In genomic region chr16:85188822-85189672, GRCh38 we compare ENCODE assay signal across 21 cellular contexts.
DNase-seq lines count a peak whose midpoint lies in the region; ATAC-seq, FAIRE-seq and TF ChIP-seq lines count a peak whose summit lies in the region.
"Had no signal": no experiment of that assay in that cellular context is flagged by ENCODE, and none has a peak within 500 bp of the region (broad histone marks: within the 10 kb centered on the region; RNA-seq: fewer than 3 reads in every experiment).

No MANE protein-coding gene starts in this region.

- no TSS peak for BruUV-seq in endothelial cell of umbilical vein (replicated peaks; lab: Mats Ljungman, UMichigan)

- no peak overlapping the region for H2BK12ac ChIP-seq in mesenchymal stem cell (ENCODE audit: low read length in 2 of 2)

- H3K4me3 Mint-ChIP-seq in CD8-positive, alpha-beta memory T cell: no peak overlapping the region
- H3K4me3 Mint-ChIP-seq: H9 had no signal

- no peak overlapping the region for H2BK120ac ChIP-seq in mesenchymal stem cell (ENCODE audit: low read depth, low read length)

- peak overlapping the region; percentile 8 for H3K27ac ChIP-seq in CD8-positive, alpha-beta memory T cell (ENCODE audit: low read depth, low read length)
- no peak overlapping the region for H3K27ac ChIP-seq in endothelial cell of umbilical vein (ENCODE audit: insufficient read depth, low read depth, low read length)
- no peak overlapping the region for H3K27ac ChIP-seq in mesenchymal stem cell (ENCODE audit: low read length, poor library complexity, severe bottlenecking)
- H3K27ac ChIP-seq: A549, C4-2B, RWPE1, SJCRH30 had no signal

- no peaks in the 10 kb centered on the region for H3K36me3 ChIP-seq in CD8-positive, alpha-beta memory T cell (ENCODE audit: insufficient read depth, low read length)
- peaks cover 24% of the 10 kb centered on the region for H3K36me3 ChIP-seq in NT2/D1 (ENCODE audit: insufficient read depth, insufficient read length, low read length)
- peaks cover 0 to 2% of the 10 kb centered on the region in 2 experiments for H3K36me3 ChIP-seq in endothelial cell of umbilical vein (ENCODE audit: control insufficient read depth in 2 of 2, extremely low read depth in 1 of 2, insufficient read depth in 2 of 2, low read length in 2 of 2)
- peaks cover 16 to 18% of the 10 kb centered on the region in 2 experiments for H3K36me3 ChIP-seq in mesenchymal stem cell (ENCODE audit: control insufficient read depth in 1 of 2, insufficient read depth in 2 of 2, low read depth in 1 of 2, low read length in 2 of 2)

- no peaks in the 10 kb centered on the region for H3K79me2 ChIP-seq in endothelial cell of umbilical vein (ENCODE audit: control insufficient read depth, insufficient read depth, low read length)

- H3K4ac ChIP-seq in mesenchymal stem cell (ENCODE audit: low read depth in 1 of 2, low read length in 2 of 2): no peak overlapping the region

- H4K91ac ChIP-seq in mesenchymal stem cell (ENCODE audit: low read length): no peak overlapping the region

- DNase-seq in CD8-positive, alpha-beta memory T cell: no peak
- no peak for DNase-seq in NT2/D1 (ENCODE audit: low read depth, low spot score)
- DNase-seq in endothelial cell of umbilical vein (ENCODE audit: low read depth, low spot score): peak; percentile 76
- peak; percentile 54 for DNase-seq in mesenchymal stem cell
- no peak for DNase-seq in NCI-H748 treated with DMSO at 0.1 percent for 48 hours (lab: John Stamatoyannopoulos, UW)
- DNase-seq in GM19239 (ENCODE audit: insufficient read length, low spot score): no peak
- DNase-seq: COR-L47, DMS53, H9, KBM-7, NCI-H1048, NCI-H146, NCI-H2081 treated with DMSO at 0.1 percent for 48 hours, NCI-H446, NCI-H774, SJCRH30 had no signal

- no peak overlapping the region for H2AK5ac ChIP-seq in mesenchymal stem cell (ENCODE audit: low read length, severe bottlenecking)

- H3K9ac ChIP-seq in NT2/D1 (ENCODE audit: insufficient read length, low read depth): peak overlapping the region; percentile 36
- H3K9ac ChIP-seq in endothelial cell of umbilical vein (replicated peaks; ENCODE audit: extremely low read depth, insufficient read depth, low read length): no peak overlapping the region
- H3K9ac ChIP-seq in mesenchymal stem cell (ENCODE audit: low read length): no peak overlapping the region

- intact Hi-C loops in endothelial cell of umbilical vein (cut with micrococcal nuclease): no loop called here

- H3K4me1 ChIP-seq in CD8-positive, alpha-beta memory T cell (ENCODE audit: insufficient read depth, low read length): no peaks in the 10 kb centered on the region
- peaks cover 4% of the 10 kb centered on the region for H3K4me1 ChIP-seq in NT2/D1 (ENCODE audit: insufficient read depth, insufficient read length)
- no peaks in the 10 kb centered on the region for H3K4me1 ChIP-seq in endothelial cell of umbilical vein (ENCODE audit: control insufficient read depth, extremely low read depth, insufficient read depth, low read length)
- H3K4me1 ChIP-seq in mesenchymal stem cell (ENCODE audit: control insufficient read depth, insufficient read depth, low read depth, low read length): peaks cover 15% of the 10 kb centered on the region
- H3K4me1 ChIP-seq: A549 had no signal

- no peak overlapping the region for H2AFZ ChIP-seq in endothelial cell of umbilical vein (ENCODE audit: low read depth, low read length)
- H2AFZ ChIP-seq in mesenchymal stem cell (ENCODE audit: low read depth, low read length): no peak overlapping the region

- H4K20me1 ChIP-seq in endothelial cell of umbilical vein (replicated peaks; ENCODE audit: control insufficient read depth, extremely low read depth, insufficient read depth, low read length): no peaks in the 10 kb centered on the region

- no peak for TF ChIP-seq POLR2A in endothelial cell of umbilical vein (IDR thresholded peaks at IDR 0.05; ENCODE audit: low read depth, low read length)

- no peak overlapping the region for H2BK5ac ChIP-seq in mesenchymal stem cell (ENCODE audit: low read depth, low read length, poor library complexity, severe bottlenecking)

- no peak overlapping the region for H3K14ac ChIP-seq in mesenchymal stem cell (ENCODE audit: low read length in 2 of 2)

- H3K4me3 ChIP-seq in CD8-positive, alpha-beta memory T cell (ENCODE audit: low read length): no peak overlapping the region
- H3K4me3 ChIP-seq in NT2/D1 (ENCODE audit: insufficient read length, low read depth) (no peak overlapping the region), endothelial cell of umbilical vein (replicated peaks in 1 of 3; ENCODE audit: insufficient read depth in 1 of 3, low read depth in 1 of 3, low read length in 3 of 3) (no peak overlapping the region), mesenchymal stem cell (ENCODE audit: insufficient read depth in 1 of 2, low read depth in 1 of 2, low read length in 2 of 2) (no peak overlapping the region)
- H3K4me3 ChIP-seq: A549, SJCRH30 had no signal

- ATAC-seq in GM19324 (IDR thresholded peaks at IDR 0.05; ENCODE audit: low FRiP score, unreplicated experiment) (no peak), GM21619 (IDR thresholded peaks at IDR 0.05; ENCODE audit: unreplicated experiment) (no peak)
- ATAC-seq: A549 had no signal

- H3K18ac ChIP-seq in mesenchymal stem cell (ENCODE audit: low read depth in 1 of 2, low read length in 2 of 2): no peak overlapping the region

- no peak overlapping the region for H2BK15ac ChIP-seq in mesenchymal stem cell (ENCODE audit: low read depth, poor library complexity, severe bottlenecking)

- no peaks in the 10 kb centered on the region for H3K9me1 ChIP-seq in endothelial cell of umbilical vein (replicated peaks; ENCODE audit: control insufficient read depth, extremely low read depth, insufficient read depth, low read length)

- H3K27me3 ChIP-seq in CD8-positive, alpha-beta memory T cell (ENCODE audit: insufficient read depth, low read length, poor library complexity, severe bottlenecking): no peaks in the 10 kb centered on the region
- H3K27me3 ChIP-seq in NT2/D1 (ENCODE audit: insufficient read depth, insufficient read length) (no peaks in the 10 kb centered on the region), endothelial cell of umbilical vein (ENCODE audit: control insufficient read depth in 2 of 2, insufficient read depth in 2 of 2, low read length in 2 of 2) (no peaks in the 10 kb centered on the region), mesenchymal stem cell (ENCODE audit: control insufficient read depth in 1 of 2, insufficient read depth in 1 of 2, low read length in 2 of 2) (no peaks in the 10 kb centered on the region)
- H3K27me3 ChIP-seq: SJCRH30 had no signal

- FAIRE-seq in endothelial cell of umbilical vein (lab: Jason Lieb, UNC): peak; percentile 52
- FAIRE-seq in GM19239 (lab: Jason Lieb, UNC): no peak
- FAIRE-seq: A549 had no signal

- H3K4me1 Mint-ChIP-seq in CD8-positive, alpha-beta memory T cell: no peaks in the 10 kb centered on the region

- no peak overlapping the region for H3K27ac Mint-ChIP-seq in CD8-positive, alpha-beta memory T cell

- no peak overlapping the region for H4K8ac ChIP-seq in mesenchymal stem cell (ENCODE audit: low read length)

- peaks cover 0 to 6% (median 0%) of the 10 kb centered on the region in 3 donors for H3K36me3 Mint-ChIP-seq in CD8-positive, alpha-beta memory T cell

- peaks cover 15 to 24% (median 20%) of the 10 kb centered on the region in 5 donors for H3K9me3 Mint-ChIP-seq in CD8-positive, alpha-beta memory T cell

- H3K4me2 ChIP-seq in endothelial cell of umbilical vein (ENCODE audit: insufficient read depth, low read length) (no peak overlapping the region), mesenchymal stem cell (ENCODE audit: low read length, poor library complexity, severe bottlenecking) (no peak overlapping the region)
- H3K4me2 ChIP-seq: A549 had no signal

- CTCF ChIA-PET in CD8-positive, alpha-beta memory T cell (lab: Charles Lee): no interaction called here
- CTCF ChIA-PET in endothelial cell of umbilical vein (lab: Charles Lee): interaction anchor here (1.0 to 1.9 kb wide), 4 partner anchors 15 to 74 kb away, joined by 3 to 7 read pairs (median 5); no protein-coding TSS in a partner anchor

- POLR2A ChIA-PET in CD8-positive, alpha-beta memory T cell (lab: Charles Lee): no interaction called here
- POLR2A ChIA-PET in endothelial cell of umbilical vein (lab: Charles Lee): interaction anchor here (0.9 kb wide), 1 partner anchor 31 kb away, joined by 3 read pairs; no protein-coding TSS in a partner anchor

- peaks cover 11 to 19% of the 10 kb centered on the region in 2 donors for H3K27me3 Mint-ChIP-seq in CD8-positive, alpha-beta memory T cell

- TF ChIP-seq CTCF in endothelial cell of umbilical vein (IDR thresholded peaks at IDR 0.05; ENCODE audit: extremely low read depth in 1 of 2, insufficient read depth in 1 of 2, low read depth in 1 of 2, low read length in 2 of 2): no peak

- WGBS in mesenchymal stem cell: 53% methylated on average over 2 of the region's 3 CpGs

- dilution Hi-C loops in endothelial cell of umbilical vein (cut with MboI; ENCODE audit: extremely low pct_ligation_motif_present, low sequenced_read_pairs): no loop called here

- no peak overlapping the region for H3K23ac ChIP-seq in mesenchymal stem cell (ENCODE audit: low read length in 2 of 2)

- H3K79me1 ChIP-seq in mesenchymal stem cell (replicated peaks; ENCODE audit: low read length, poor library complexity, severe bottlenecking): peaks cover 44% of the 10 kb centered on the region

- peaks cover 3% of the 10 kb centered on the region for H3K9me3 ChIP-seq in CD8-positive, alpha-beta memory T cell (ENCODE audit: low read length)
- H3K9me3 ChIP-seq in NT2/D1 (ENCODE audit: insufficient read depth, low read length) (peaks cover 8% of the 10 kb centered on the region), endothelial cell of umbilical vein (replicated peaks; ENCODE audit: control insufficient read depth, insufficient read depth, low read length) (peaks cover 4% of the 10 kb centered on the region), mesenchymal stem cell (ENCODE audit: control insufficient read depth, low read length) (peaks cover 15% of the 10 kb centered on the region)

TF ChIP-seq in endothelial cell of umbilical vein, 7 proteins besides CTCF, POLR2A, EP300 and RAD21:
- TF ChIP-seq JUN (IDR thresholded peaks at IDR 0.05; ENCODE audit: borderline replicate concordance, insufficient read depth, insufficient read length, low read depth) (no peak), GATA2 (IDR thresholded peaks at IDR 0.05; ENCODE audit: insufficient read depth, insufficient read length, low read depth, low read length) (no peak), MAX (IDR thresholded peaks at IDR 0.05; ENCODE audit: insufficient read depth, insufficient read length) (peak; percentile 38)

Comparison
In these comparisons a context has a peak if more than half of its experiments do, and no peak if none do; other contexts are left out.
1. DNase-seq: peak in endothelial cell of umbilical vein (single experiment) and mesenchymal stem cell (single experiment); none in CD8-positive, alpha-beta memory T cell (0 of 5), NT2/D1 (single experiment), NCI-H748 treated with DMSO at 0.1 percent for 48 hours (single experiment) and GM19239 (single experiment).